In genomic region chr11:6365659-6366058, GRCh38 we compare ENCODE assay signal across 15 cellular contexts.
"Had no signal": no experiment of that assay in that cellular context is flagged by ENCODE, and none has a peak within 500 bp of the region (broad histone marks: within the 10 kb centered on the region; RNA-seq: fewer than 3 reads in every experiment).

No MANE protein-coding gene starts in this region.

- FAIRE-seq: urothelium cell line had no signal

- ATAC-seq: effector memory CD8-positive, alpha-beta T cell; natural killer cell treated with Interleukin-12 subunit alpha and Interleukin-12 subunit beta and Interleukin-15 and Interleukin-18, amount 100 ng/mL, for 72 hours; psoas muscle; stimulated activated naive CD8-positive, alpha-beta T cell treated with anti-CD3 and anti-CD28 coated beads, Interleukin-15, amount 100 ng/mL, for 72 hours had no signal

- H3K27ac ChIP-seq: epithelial cell of prostate, psoas muscle had no signal

- H3K4me3 ChIP-seq: psoas muscle had no signal

- H3K9me3 ChIP-seq: psoas muscle had no signal

- DNase-seq: activated CD4-positive, alpha-beta T cell treated with anti-CD3 and anti-CD28 coated beads, Interleukin-2, amount 50 U/mL, for 4 hours; activated CD4-positive, CD25-positive, alpha-beta regulatory T cell treated with anti-CD3 and anti-CD28 coated beads, Interleukin-2, amount 50 U/mL, for 72 hours; activated effector memory CD4-positive, alpha-beta T cell treated with Interleukin-2 at 50 U/mL for 16 hours; activated T-cell treated with anti-CD3 and anti-CD28 coated beads, Interleukin-2, amount 50 U/mL, for 24 hours; amniotic stem cell; effector memory CD8-positive, alpha-beta T cell; hippocampal formation; nucleus accumbens; psoas muscle; stimulated activated CD4-positive, alpha-beta T cell treated with anti-CD3 and anti-CD28 coated beads, Interleukin-2, amount 100 ng/mL, for 48 hours; stimulated activated CD8-positive, alpha-beta memory T cell treated with anti-CD3 and anti-CD28 coated beads, Interleukin-4, amount 100 ng/mL, for 48 hours; stimulated activated naive CD8-positive, alpha-beta T cell treated with anti-CD3 and anti-CD28 coated beads, Interleukin-15, amount 100 ng/mL, for 72 hours had no signal
